In genomic region chr2:17610521-17610920, GRCh38 we compare ENCODE assay signal across 13 cellular contexts.
"Had no signal": no experiment of that assay in that cellular context is flagged by ENCODE, and none has a peak within 500 bp of the region (broad histone marks: within the 10 kb centered on the region; RNA-seq: fewer than 3 reads in every experiment).

No MANE protein-coding gene starts in this region.

- DNase-seq: activated B cell treated with CpG ODN at 0.5 μM for 24 hours; activated CD4-positive, alpha-beta T cell treated with anti-CD3 and anti-CD28 coated beads, Interleukin-2, amount 50 U/mL, for 1 hour; activated naive CD4-positive, alpha-beta T cell treated with anti-CD3 and anti-CD28 coated beads, Interleukin-2, amount 10 ng/mL, durations not matched to agents 7 days and 5 days; hypothalamus; stimulated activated CD4-positive, alpha-beta T cell treated with anti-CD3 and anti-CD28 coated beads, Interleukin-15, amount 100 ng/mL, for 24 hours; stimulated activated CD4-positive, alpha-beta T cell treated with anti-CD3 and anti-CD28 coated beads, Interleukin-4, amount 100 ng/mL, for 24 hours; T-helper 1 cell; upper lobe of left lung had no signal

- H3K9me3 Mint-ChIP-seq: activated B cell treated with CpG ODN at 0.5 μM for 24 hours; activated naive CD4-positive, alpha-beta T cell treated with anti-CD3 and anti-CD28 coated beads, Interleukin-2, amount 10 ng/mL, durations not matched to agents 7 days and 5 days; activated T-helper 2 cell treated with anti-CD3 and anti-CD28 coated beads, Interferon-gamma antibody, Interleukin-2, Interleukin-4, amounts not matched to agents 10 μg/mL and 5 μg/mL and 100 μg/mL, durations not matched to agents 14 hours and 24 hours and 36 hours; natural killer cell treated with Interleukin-12 subunit alpha and Interleukin-12 subunit beta and Interleukin-15 and Interleukin-18, amount 100 ng/mL, for 72 hours; stimulated activated naive CD8-positive, alpha-beta T cell treated with anti-CD3 and anti-CD28 coated beads, Interleukin-15, Interleukin-2, amounts not matched to agents 100 ng/mL and 50 ng/mL, for 24 hours had no signal

- ATAC-seq: natural killer cell treated with Interleukin-12 subunit alpha and Interleukin-12 subunit beta and Interleukin-15 and Interleukin-18, amount 100 ng/mL, for 72 hours had no signal

- H3K27me3 ChIP-seq: upper lobe of left lung had no signal

- H3K36me3 ChIP-seq: upper lobe of left lung had no signal

- H3K27ac Mint-ChIP-seq: activated B cell treated with CpG ODN at 0.5 μM for 24 hours; activated naive CD4-positive, alpha-beta T cell treated with anti-CD3 and anti-CD28 coated beads, Interleukin-2, amount 10 ng/mL, durations not matched to agents 7 days and 5 days; activated T-helper 2 cell treated with anti-CD3 and anti-CD28 coated beads, Interferon-gamma antibody, Interleukin-2, Interleukin-4, amounts not matched to agents 10 μg/mL and 5 μg/mL and 100 μg/mL, durations not matched to agents 14 hours and 24 hours and 36 hours; natural killer cell treated with Interleukin-12 subunit alpha and Interleukin-12 subunit beta and Interleukin-15 and Interleukin-18, amount 100 ng/mL, for 72 hours; stimulated activated naive CD8-positive, alpha-beta T cell treated with anti-CD3 and anti-CD28 coated beads, Interleukin-15, Interleukin-2, amounts not matched to agents 100 ng/mL and 50 ng/mL, for 24 hours had no signal

- H3K4me1 Mint-ChIP-seq: activated B cell treated with CpG ODN at 0.5 μM for 24 hours; activated naive CD4-positive, alpha-beta T cell treated with anti-CD3 and anti-CD28 coated beads, Interleukin-2, amount 10 ng/mL, durations not matched to agents 7 days and 5 days had no signal

- H3K4me3 ChIP-seq: upper lobe of left lung had no signal

- H3K36me3 Mint-ChIP-seq: activated naive CD4-positive, alpha-beta T cell treated with anti-CD3 and anti-CD28 coated beads, Interleukin-2, amount 10 ng/mL, durations not matched to agents 7 days and 5 days; natural killer cell treated with Interleukin-12 subunit alpha and Interleukin-12 subunit beta and Interleukin-15 and Interleukin-18, amount 100 ng/mL, for 72 hours had no signal

- H3K4me1 ChIP-seq: upper lobe of left lung had no signal

- H3K4me3 Mint-ChIP-seq: activated B cell treated with CpG ODN at 0.5 μM for 24 hours; activated naive CD4-positive, alpha-beta T cell treated with anti-CD3 and anti-CD28 coated beads, Interleukin-2, amount 10 ng/mL, durations not matched to agents 7 days and 5 days; natural killer cell treated with Interleukin-12 subunit alpha and Interleukin-12 subunit beta and Interleukin-15 and Interleukin-18, amount 100 ng/mL, for 72 hours; stimulated activated naive CD8-positive, alpha-beta T cell treated with anti-CD3 and anti-CD28 coated beads, Interleukin-15, Interleukin-2, amounts not matched to agents 100 ng/mL and 50 ng/mL, for 24 hours had no signal

- FAIRE-seq: colon, endothelial cell of umbilical vein had no signal

- H3K9me3 ChIP-seq: upper lobe of left lung had no signal
